Comparison of ENCODE assay signal across 20 cellular contexts in the genomic region with DNA sequence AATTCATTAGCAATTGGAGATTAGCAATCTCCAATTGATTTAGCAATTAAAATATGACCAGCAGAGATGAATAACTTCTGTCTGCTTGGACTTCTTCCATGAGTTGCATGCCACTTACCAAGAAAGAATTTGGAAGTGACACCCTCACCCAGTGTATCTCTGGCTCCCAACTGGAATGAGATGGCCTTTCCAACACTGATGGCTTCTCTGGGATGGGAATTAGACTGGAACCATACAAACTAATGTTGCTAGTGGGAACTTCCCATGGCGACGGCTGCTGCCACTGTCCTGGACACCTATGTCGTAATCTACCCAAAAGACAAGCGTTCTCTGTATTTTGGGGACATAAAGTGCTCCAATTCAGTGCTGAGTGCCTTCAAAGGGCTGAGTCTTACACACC.
DNase-seq lines count a peak whose midpoint lies in the region; ATAC-seq and TF ChIP-seq lines count a peak whose summit lies in the region.
"Had no signal": no experiment of that assay in that cellular context is flagged by ENCODE, and none has a peak within 500 bp of the region (broad histone marks: within the 10 kb centered on the region; RNA-seq: fewer than 3 reads in every experiment).

No MANE protein-coding gene starts in this region.

- H3K4me3 ChIP-seq in RWPE2 (ENCODE audit: severe bottlenecking) (no peak overlapping the region), esophagus muscularis mucosa (no peak overlapping the region), right lobe of liver (no peak overlapping the region)

- H3K4me3 Mint-ChIP-seq in activated naive CD4-positive, alpha-beta T cell treated with anti-CD3 and anti-CD28 coated beads for 36 hours = no peak overlapping the region

- peak overlapping the region; percentile 38 for H3K27ac ChIP-seq in RWPE2 (ENCODE audit: poor library complexity, severe bottlenecking)
- no peak overlapping the region for H3K27ac ChIP-seq in esophagus muscularis mucosa (replicated peaks in 1 of 4)
- peak overlapping the region; percentile 75 for H3K27ac ChIP-seq in substantia nigra (ENCODE audit: low read depth, low read length, poor library complexity, severe bottlenecking)
- no peak overlapping the region for H3K27ac ChIP-seq in right lobe of liver
- H3K27ac ChIP-seq: C4-2B, KMS-11 had no signal

- no peak for TF ChIP-seq EP300 in esophagus muscularis mucosa (IDR thresholded peaks at IDR 0.05)

- H3K27me3 ChIP-seq in RWPE2 (ENCODE audit: insufficient read depth, poor library complexity, severe bottlenecking) (no peaks in the 10 kb centered on the region), esophagus muscularis mucosa (no peaks in the 10 kb centered on the region), right lobe of liver (no peaks in the 10 kb centered on the region)

- peak overlapping the region; percentile 95 for H3K27ac Mint-ChIP-seq in activated naive CD4-positive, alpha-beta T cell treated with anti-CD3 and anti-CD28 coated beads for 36 hours

- WGBS in esophagus muscularis mucosa = 65% methylated on average over 4 of the region's 4 CpGs
- 60% methylated on average over 1 of the region's 4 CpGs for WGBS in right lobe of liver (ENCODE audit: insufficient coverage, low coverage, low lambda C conversion rate, missing lambda C conversion rate)

- ATAC-seq in RWPE2 (ENCODE audit: low read depth) = no peak
- no peak for ATAC-seq in right lobe of liver
- ATAC-seq in HG03095 (IDR thresholded peaks at IDR 0.05; ENCODE audit: unreplicated experiment) = no peak

- CTCF ChIA-PET in activated naive CD4-positive, alpha-beta T cell treated with anti-CD3 and anti-CD28 coated beads for 36 hours (lab: Charles Lee) = no interaction called here

- TF ChIP-seq CTCF in RWPE2 (IDR thresholded peaks at IDR 0.05; ENCODE audit: poor library complexity, severe bottlenecking) (no peak), esophagus muscularis mucosa (IDR thresholded peaks at IDR 0.05) (no peak), right lobe of liver (IDR thresholded peaks at IDR 0.05) (no peak)

- no peaks in the 10 kb centered on the region for H3K36me3 Mint-ChIP-seq in activated naive CD4-positive, alpha-beta T cell treated with anti-CD3 and anti-CD28 coated beads for 36 hours (ENCODE audit: low read depth)

- no peak for DNase-seq in activated naive CD4-positive, alpha-beta T cell treated with anti-CD3 and anti-CD28 coated beads for 36 hours
- no peak for DNase-seq in activated naive CD4-positive, alpha-beta T cell treated with Interleukin-2 at 50 U/mL for 16 hours
- DNase-seq in RWPE2 (ENCODE audit: low spot score) = no peak
- peak; percentile 85 for DNase-seq in esophagus muscularis mucosa (ENCODE audit: extremely low spot score)
- no peak for DNase-seq in substantia nigra (lab: John Stamatoyannopoulos, UW)
- DNase-seq in right lobe of liver = no peak
- DNase-seq in RKO (ENCODE audit: low spot score) = no peak
- DNase-seq: DMS53, GDM1, NCI-H1105, NCI-H146, NCI-H2029 treated with DMSO at 0.1 percent for 48 hours, NCI-H2171, NCI-H345, NCI-H524, NCI-H774, SHP77 had no signal

- no peaks in the 10 kb centered on the region for H3K27me3 Mint-ChIP-seq in activated naive CD4-positive, alpha-beta T cell treated with anti-CD3 and anti-CD28 coated beads for 36 hours (ENCODE audit: low read depth)

- H3K9me3 Mint-ChIP-seq in activated naive CD4-positive, alpha-beta T cell treated with anti-CD3 and anti-CD28 coated beads for 36 hours = no peaks in the 10 kb centered on the region

- no peaks in the 10 kb centered on the region for H3K36me3 ChIP-seq in RWPE2 (ENCODE audit: low read depth)
- no peaks in the 10 kb centered on the region for H3K36me3 ChIP-seq in esophagus muscularis mucosa
- no peaks in the 10 kb centered on the region for H3K36me3 ChIP-seq in right lobe of liver

- intact Hi-C loops in activated naive CD4-positive, alpha-beta T cell treated with anti-CD3 and anti-CD28 coated beads for 36 hours (cut with micrococcal nuclease) = loop anchor here (5.0 kb wide), 3 partner anchors 727 to 1057 kb away; no protein-coding TSS in a partner anchor
- intact Hi-C loops in esophagus muscularis mucosa (cut with DNase I) (no loop called here), right lobe of liver (cut with DNase I) (no loop called here)

- H3K9me3 ChIP-seq in RWPE2 (ENCODE audit: severe bottlenecking) (no peaks in the 10 kb centered on the region), esophagus muscularis mucosa (no peaks in the 10 kb centered on the region), right lobe of liver (no peaks in the 10 kb centered on the region)

- H3K4me1 ChIP-seq in RWPE2 (ENCODE audit: insufficient read depth, poor library complexity, severe bottlenecking) = peaks cover 10% of the 10 kb centered on the region
- peaks cover 21 to 31% (median 28%) of the 10 kb centered on the region in 4 donors for H3K4me1 ChIP-seq in esophagus muscularis mucosa
- no peaks in the 10 kb centered on the region for H3K4me1 ChIP-seq in right lobe of liver

- H3K4me1 Mint-ChIP-seq in activated naive CD4-positive, alpha-beta T cell treated with anti-CD3 and anti-CD28 coated beads for 36 hours (ENCODE audit: low read depth) = peaks cover 36% of the 10 kb centered on the region

- TF ChIP-seq POLR2A in esophagus muscularis mucosa (IDR thresholded peaks at IDR 0.05; ENCODE audit: low read depth) = no peak
- no peak for TF ChIP-seq POLR2A in right lobe of liver (IDR thresholded peaks at IDR 0.05)

Comparison
In these comparisons a context has a peak if more than half of its experiments do, and no peak if none do; other contexts are left out.
1. H3K27ac ChIP-seq: peak in RWPE2 (single experiment) and substantia nigra (single experiment); none in esophagus muscularis mucosa (0 of 4) and right lobe of liver (0 of 3).